ENCODE assay signal across 8 cellular contexts in genomic region chr13:50801087-50801931, GRCh38. TPM values are rescaled to one million over a fixed set of nuclear protein-coding genes. Genes with fewer than 3 reads are reported as not detected.
A peak's percentile ranks its signal among the peaks of the same experiment; 100 is the strongest.
DNase-seq lines count a peak whose midpoint lies in the region; ATAC-seq and FAIRE-seq lines count a peak whose summit lies in the region.

No MANE protein-coding gene starts in this region.

- H3K27ac ChIP-seq in CD4-positive, alpha-beta memory T cell (ENCODE audit: low read depth, low read length) = no peak overlapping the region

- FAIRE-seq in endometrium (lab: Jason Lieb, UNC) = peak; percentile 8

- CTCF ChIA-PET in CD4-positive, alpha-beta memory T cell (lab: Charles Lee; ENCODE audit: partially characterized antibody) = interaction anchor here (0.7 to 3.4 kb wide), 33 partner anchors 9 to 892 kb away, joined by 3 to 42 read pairs (median 4); partner anchors contain the start of genes RNASEH2B and TRIM13

- no peaks in the 10 kb centered on the region for H3K27me3 Mint-ChIP-seq in CD4-positive, alpha-beta memory T cell

- peaks cover 0 to 10% (median 5%) of the 10 kb centered on the region in 8 donors for H3K9me3 Mint-ChIP-seq in CD4-positive, alpha-beta memory T cell

- intact Hi-C loops in CD4-positive, alpha-beta memory T cell (cut with micrococcal nuclease) = loop anchor here (1.0 to 5.0 kb wide), 9 partner anchors 111 to 953 kb away; partner anchors contain the start of gene TRIM13

- peaks cover 6% of the 10 kb centered on the region for H3K4me1 ChIP-seq in CD4-positive, alpha-beta memory T cell (ENCODE audit: insufficient read depth, low read length)

- H3K27me3 ChIP-seq in CD4-positive, alpha-beta memory T cell (ENCODE audit: insufficient read depth, low read length) = no peaks in the 10 kb centered on the region

- no peaks in the 10 kb centered on the region for H3K9me3 ChIP-seq in CD4-positive, alpha-beta memory T cell (ENCODE audit: control insufficient read depth in 1 of 2, low read length in 2 of 2)

- peak overlapping the region in 1 of 8 donors; percentile 22 for H3K4me3 Mint-ChIP-seq in CD4-positive, alpha-beta memory T cell

- peak overlapping the region in 2 of 7 donors; percentile 39 to 53 for H3K27ac Mint-ChIP-seq in CD4-positive, alpha-beta memory T cell

- H3K36me3 Mint-ChIP-seq in CD4-positive, alpha-beta memory T cell = peaks cover 0 to 7% of the 10 kb centered on the region in 2 donors

- no peak overlapping the region for H3K4me3 ChIP-seq in CD4-positive, alpha-beta memory T cell (ENCODE audit: low read length in 2 of 2)

- peak; percentile 94 for ATAC-seq in GM19438 (IDR thresholded peaks at IDR 0.05; ENCODE audit: low read depth, unreplicated experiment)
- peak; percentile 87 for ATAC-seq in HG03571 (IDR thresholded peaks at IDR 0.05; ENCODE audit: unreplicated experiment)

- POLR2A ChIA-PET in CD4-positive, alpha-beta memory T cell (lab: Charles Lee; ENCODE audit: partially characterized antibody) = interaction anchor here (0.8 to 1.6 kb wide), 5 partner anchors 91 to 804 kb away, joined by 3 to 8 read pairs (median 4); partner anchors contain the start of genes RNASEH2B and TRIM13

- H3K4me1 Mint-ChIP-seq in CD4-positive, alpha-beta memory T cell = peaks cover 5 to 9% (median 6%) of the 10 kb centered on the region in 4 donors

- H3K36me3 ChIP-seq in CD4-positive, alpha-beta memory T cell (ENCODE audit: insufficient read depth, low read length) = no peaks in the 10 kb centered on the region

- DNase-seq in CD4-positive, alpha-beta memory T cell = peak; percentile 61 to 68 (median 62)
- DNase-seq in NCI-H748 (lab: John Stamatoyannopoulos, UW; ENCODE audit: unreplicated experiment) (peak; percentile 88), midbrain (lab: John Stamatoyannopoulos, UW) (peak; percentile 76)
- peak; percentile 77 for DNase-seq in activated CD8-positive, alpha-beta memory T cell treated with anti-CD3 and anti-CD28 coated beads for 24 hours
- DNase-seq in stimulated activated CD8-positive, alpha-beta memory T cell treated with anti-CD3 and anti-CD28 coated beads, Interleukin-4, amount 100 ng/mL, for 48 hours = peak; percentile 65

RNA-seq across cellular contexts. Expression of gene DLEU7, which starts 42.2 kb away (rescaled TPM):
- not detected for total RNA-seq in CD4-positive, alpha-beta memory T cell
- polyA plus RNA-seq in CD4-positive, alpha-beta memory T cell = under 1 TPM in 1 of 2 donors, not detected in 1; 0.22 TPM
